In the genomic region with DNA sequence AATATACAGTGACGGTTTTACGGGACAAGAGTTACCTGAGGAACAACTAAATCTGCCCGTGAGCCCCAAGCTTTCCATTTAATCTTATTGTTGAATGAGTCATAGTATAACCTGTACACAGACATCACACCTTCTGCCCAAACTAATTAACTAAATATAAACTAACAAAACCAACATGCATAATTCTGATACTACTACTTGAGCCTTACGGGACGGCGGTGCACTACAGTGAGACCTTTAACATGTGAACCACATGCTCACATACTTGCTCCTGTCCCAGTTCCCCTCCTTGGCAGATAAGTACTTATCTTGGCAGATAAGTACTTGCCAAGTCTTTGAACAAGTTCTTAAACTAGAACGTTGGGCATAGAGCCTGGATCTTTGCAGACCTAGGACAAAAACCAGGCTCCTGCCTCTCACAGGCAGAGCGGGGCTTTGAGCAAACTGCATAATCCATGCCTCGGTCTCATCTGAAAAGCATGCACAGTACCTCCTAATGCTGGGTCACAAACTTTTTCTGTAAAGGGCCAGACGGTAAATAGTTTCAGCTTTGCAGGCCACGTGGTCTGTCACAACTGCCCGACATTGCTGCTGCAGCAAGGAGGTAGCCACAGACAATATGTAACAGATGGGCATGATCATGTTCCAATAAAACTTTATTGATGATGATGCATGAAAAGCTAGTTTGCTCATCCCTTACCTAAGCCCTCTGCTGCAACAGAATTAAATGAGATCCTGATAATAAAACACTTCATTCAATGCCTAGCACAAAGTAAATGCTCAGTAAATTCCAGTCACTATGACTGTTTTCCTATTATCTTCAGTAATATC, we compare ENCODE assay signal across 17 cellular contexts. TPM values are rescaled to one million over a fixed set of nuclear protein-coding genes. Genes with fewer than 3 reads are reported as not detected.
DNase-seq lines count a peak whose midpoint lies in the region; ATAC-seq, FAIRE-seq and TF ChIP-seq lines count a peak whose summit lies in the region.
"Had no signal": no experiment of that assay in that cellular context is flagged by ENCODE, and none has a peak within 500 bp of the region (broad histone marks: within the 10 kb centered on the region; RNA-seq: fewer than 3 reads in every experiment).

No MANE protein-coding gene starts in this region.

- H3K27me3 ChIP-seq in CD8-positive, alpha-beta T cell (ENCODE audit: insufficient read depth, low read length): no peaks in the 10 kb centered on the region
- H3K27me3 ChIP-seq in K562 (ENCODE audit: control insufficient read depth in 2 of 2, insufficient read depth in 2 of 2, low read length in 2 of 2) (no peaks in the 10 kb centered on the region), esophagus squamous epithelium (no peaks in the 10 kb centered on the region)
- H3K27me3 ChIP-seq: breast epithelium had no signal

- no peak overlapping the region for H3K4me3 Mint-ChIP-seq in CD8-positive, alpha-beta T cell
- H3K4me3 Mint-ChIP-seq in osteocyte (ENCODE audit: unreplicated experiment): no peak overlapping the region

- no peaks in the 10 kb centered on the region for H3K27me3 Mint-ChIP-seq in CD8-positive, alpha-beta T cell (ENCODE audit: low read depth)
- no peaks in the 10 kb centered on the region for H3K27me3 Mint-ChIP-seq in osteocyte (ENCODE audit: unreplicated experiment)

- no peak overlapping the region for H3K9ac ChIP-seq in K562 (ENCODE audit: insufficient read depth in 1 of 2, low read depth in 2 of 2, low read length in 2 of 2)

- no peak for TF ChIP-seq RAD21 in K562 (CRISPR knock-in tag; conservative IDR thresholded peaks at IDR 0.05 in 1 of 2, IDR thresholded peaks at IDR 0.05 in 1 of 2)

- peak; percentile 11 for FAIRE-seq in K562 (lab: Jason Lieb, UNC)

- H3K4me1 Mint-ChIP-seq in CD8-positive, alpha-beta T cell (ENCODE audit: low read depth): peaks cover 76% of the 10 kb centered on the region
- H3K4me1 Mint-ChIP-seq in osteocyte (ENCODE audit: unreplicated experiment): no peaks in the 10 kb centered on the region

- no peak overlapping the region for H2AFZ ChIP-seq in K562 (ENCODE audit: low read depth, low read length)

- CTCF ChIA-PET in CD8-positive, alpha-beta T cell (lab: Charles Lee): interaction anchor here (0.6 to 1.6 kb wide), 5 partner anchors 12 to 491 kb away, joined by 3 read pairs; no protein-coding TSS in a partner anchor
- CTCF ChIA-PET in HEK293 (lab: Yijun Ruan, JAX) (interaction anchor here (0.5 kb wide), 1 partner anchor 80 kb away, joined by 3 read pairs; no protein-coding TSS in a partner anchor), K562 (lab: Yijun Ruan, JAX; ENCODE audit: low intra/inter-chr PET ratio) (no interaction called here)

- no peak for TF ChIP-seq CTCF in CD8-positive, alpha-beta T cell (IDR thresholded peaks at IDR 0.05)
- no peak for TF ChIP-seq CTCF in HEK293 (tag by site-specific recombination; IDR thresholded peaks at IDR 0.05)
- TF ChIP-seq CTCF in K562 (IDR thresholded peaks at IDR 0.05 in 2 of 3, conservative IDR thresholded peaks at IDR 0.05 in 1 of 3; ENCODE audit: insufficient read depth in 2 of 3, low read depth in 1 of 3, low read length in 3 of 3): no peak
- TF ChIP-seq CTCF in osteocyte (IDR thresholded peaks at IDR 0.05): no peak
- TF ChIP-seq CTCF in coronary artery (IDR thresholded peaks at IDR 0.05): no peak
- no peak for TF ChIP-seq CTCF in esophagus squamous epithelium (IDR thresholded peaks at IDR 0.05)

- in situ Hi-C loops in K562 (cut with MboI): loop anchor here (25.0 kb wide), 1 partner anchor 642 kb away; a partner anchor contains a TSS

- POLR2A ChIA-PET in CD8-positive, alpha-beta T cell (lab: Charles Lee): interaction anchor here (1.1 kb wide), 1 partner anchor 9 kb away, joined by 3 read pairs; no protein-coding TSS in a partner anchor
- POLR2A ChIA-PET in HEK293 (lab: Yijun Ruan, JAX) (no interaction called here), K562 (lab: Yijun Ruan, JAX) (interaction anchor here (1.1 to 1.5 kb wide), 3 partner anchors 9 to 19 kb away, joined by 3 to 5 read pairs (median 3); no protein-coding TSS in a partner anchor)

- no peak overlapping the region for H3K27ac ChIP-seq in CD8-positive, alpha-beta T cell (ENCODE audit: low read depth, low read length)
- no peak overlapping the region for H3K27ac ChIP-seq in HEK293 (ENCODE audit: extremely low read depth, low read depth, low read length)
- no peak overlapping the region for H3K27ac ChIP-seq in K562 (ENCODE audit: extremely low read depth, low read depth, low read length)
- H3K27ac ChIP-seq in coronary artery: no peak overlapping the region
- no peak overlapping the region for H3K27ac ChIP-seq in esophagus squamous epithelium
- H3K27ac ChIP-seq: breast epithelium had no signal

- peaks cover 62% of the 10 kb centered on the region for H3K79me2 ChIP-seq in K562 (ENCODE audit: control insufficient read depth, insufficient read depth, low read length)

- H3K27ac Mint-ChIP-seq in CD8-positive, alpha-beta T cell: peak overlapping the region; percentile 52
- H3K27ac Mint-ChIP-seq in osteocyte (ENCODE audit: unreplicated experiment): no peak overlapping the region

- peaks cover 50% of the 10 kb centered on the region for H3K36me3 ChIP-seq in CD8-positive, alpha-beta T cell (ENCODE audit: insufficient read depth, low read length)
- H3K36me3 ChIP-seq in HEK293 (ENCODE audit: control insufficient read depth in 2 of 2, insufficient read depth in 1 of 2, low read length in 2 of 2) (peaks cover 37 to 88% of the 10 kb centered on the region in 2 experiments), K562 (ENCODE audit: control insufficient read depth, insufficient read depth, low read length) (peaks cover 96% of the 10 kb centered on the region), esophagus squamous epithelium (peaks cover 14 to 100% (median 59%) of the 10 kb centered on the region in 3 donors)
- H3K36me3 ChIP-seq: breast epithelium had no signal

- intact Hi-C loops in CD8-positive, alpha-beta T cell (cut with DNase I, micrococcal nuclease): loop anchor here (2.0 to 10.0 kb wide), 2 partner anchors 634 to 636 kb away; a partner anchor contains a TSS
- intact Hi-C loops in K562 (cut with micrococcal nuclease): loop anchor here (10.0 kb wide), 1 partner anchor 494 kb away; no protein-coding TSS in a partner anchor
- intact Hi-C loops in esophagus squamous epithelium (cut with DNase I): no loop called here

- peak in 1 of 7 experiments; percentile 23 for DNase-seq in CD8-positive, alpha-beta T cell
- DNase-seq in K562 (ENCODE audit: extremely low read depth in 1 of 4, low spot score in 3 of 4): no peak
- DNase-seq in osteocyte (ENCODE audit: extremely low spot score, unreplicated experiment): peak; percentile 48
- no peak for DNase-seq in coronary artery (ENCODE audit: low spot score)
- DNase-seq in NCI-H2029 treated with DMSO at 0.1 percent for 48 hours (lab: John Stamatoyannopoulos, UW): no peak
- no peak for DNase-seq in esophagus squamous epithelium (lab: John Stamatoyannopoulos, UW)
- DNase-seq: activated CD4-positive, alpha-beta T cell treated with anti-CD3 and anti-CD28 coated beads for 4 hours; activated effector memory CD4-positive, alpha-beta T cell treated with anti-CD3 and anti-CD28 coated beads, Interleukin-2, amount 50 U/mL, for 16 hours; C1 segment of cervical spinal cord; islet precursor cell; Kasumi-1; NCI-H1436 treated with DMSO at 0.1 percent for 48 hours; NCI-H510A treated with DMSO at 0.1 percent for 48 hours; stimulated activated CD4-positive, alpha-beta T cell treated with anti-CD3 and anti-CD28 coated beads, Interleukin-2, amount 100 ng/mL, for 24 hours; T-helper 2 cell had no signal

- H3K4me2 ChIP-seq in K562 (ENCODE audit: insufficient read depth, low read length): no peak overlapping the region

- TF ChIP-seq POLR2A in K562 (conservative IDR thresholded peaks at IDR 0.05) (no peak), esophagus squamous epithelium (IDR thresholded peaks at IDR 0.05) (no peak)

- 86% methylated on average over 12 of the region's 12 CpGs for WGBS in K562 (ENCODE audit: insufficient coverage, low coverage, missing lambda C conversion rate)
- WGBS in esophagus squamous epithelium, 2 donors: 53 to 73% methylated on average over 12 of the region's 12 CpGs

- no peaks in the 10 kb centered on the region for H3K9me3 Mint-ChIP-seq in CD8-positive, alpha-beta T cell
- H3K9me3 Mint-ChIP-seq in osteocyte (ENCODE audit: unreplicated experiment): no peaks in the 10 kb centered on the region

- ATAC-seq in CD8-positive, alpha-beta T cell: no peak
- no peak for ATAC-seq in K562

- no TSS peak for BruUV-seq in K562 (replicated peaks; lab: Mats Ljungman, UMichigan)

- peaks cover 2% of the 10 kb centered on the region; the same call in 1 of the 2 replicates for H4K20me1 ChIP-seq in K562 (replicated peaks; ENCODE audit: control insufficient read depth, insufficient read depth, low read length)

- H3K9me1 ChIP-seq in K562 (ENCODE audit: control insufficient read depth, insufficient read depth, low read length): no peaks in the 10 kb centered on the region

- no peak overlapping the region for H3K4me3 ChIP-seq in CD8-positive, alpha-beta T cell (ENCODE audit: low read depth, low read length)
- H3K4me3 ChIP-seq in HEK293 (ENCODE audit: low read depth, low read length): no peak overlapping the region
- H3K4me3 ChIP-seq in K562: no peak overlapping the region
- no peak overlapping the region for H3K4me3 ChIP-seq in coronary artery
- no peak overlapping the region for H3K4me3 ChIP-seq in esophagus squamous epithelium
- H3K4me3 ChIP-seq: breast epithelium had no signal

- H3K4me1 ChIP-seq in CD8-positive, alpha-beta T cell (ENCODE audit: insufficient read depth, low read length): peaks cover 44% of the 10 kb centered on the region
- no peaks in the 10 kb centered on the region for H3K4me1 ChIP-seq in HEK293 (ENCODE audit: control insufficient read depth, insufficient read depth, low read length)
- no peaks in the 10 kb centered on the region for H3K4me1 ChIP-seq in K562 (replicated peaks in 1 of 2; ENCODE audit: control insufficient read depth in 2 of 2, insufficient read depth in 2 of 2, low read length in 2 of 2)
- peaks cover 0 to 21% (median 6%) of the 10 kb centered on the region in 3 donors for H3K4me1 ChIP-seq in esophagus squamous epithelium
- H3K4me1 ChIP-seq: breast epithelium had no signal

- no peaks in the 10 kb centered on the region for H3K9me3 ChIP-seq in CD8-positive, alpha-beta T cell (ENCODE audit: low read length)
- H3K9me3 ChIP-seq in HEK293 (ENCODE audit: control insufficient read depth, insufficient read depth, low read depth, low read length) (no peaks in the 10 kb centered on the region), K562 (replicated peaks; ENCODE audit: control insufficient read depth, insufficient read depth, low read depth, low read length) (no peaks in the 10 kb centered on the region), esophagus squamous epithelium (no peaks in the 10 kb centered on the region)
- H3K9me3 ChIP-seq: breast epithelium had no signal

- no peak for TF ChIP-seq EP300 in K562 (IDR thresholded peaks at IDR 0.05; ENCODE audit: low read length)

- H3K36me3 Mint-ChIP-seq in CD8-positive, alpha-beta T cell: peaks cover 91% of the 10 kb centered on the region
- peaks cover 57% of the 10 kb centered on the region for H3K36me3 Mint-ChIP-seq in osteocyte (ENCODE audit: unreplicated experiment)

RNA-seq across cellular contexts. Expression of a gene that starts 23.0 kb away (rescaled TPM):
- 10 to 100 TPM; 71.8 to 79.9 TPM for total RNA-seq in CD8-positive, alpha-beta T cell
- total RNA-seq in K562 (2011; cell fraction: chromatin; rRNA removed; ENCODE audit: low replicate concordance): 27.8 and 53.4 TPM in 2 replicates
- 21.3 and 24.7 TPM in 2 replicates for total RNA-seq in K562 (2011; cell fraction: nucleolus; rRNA removed)
- 26.2 and 28.5 TPM in 2 replicates for total RNA-seq in K562 (2011; cell fraction: nucleoplasm; rRNA removed)
- total RNA-seq in K562 (2014; rRNA removed) (16.8 and 17.7 TPM in 2 replicates), K562 (2014; rRNA removed; fragmentation: Illumina TruSeq; extraction: Trizol) (23.4 and 25.0 TPM in 2 replicates), K562 (2015; rRNA removed; fragmentation: Illumina TruSeq; extraction: Trizol) (18.7 and 21.8 TPM in 2 replicates), K562 (2021) (39.7 and 41.8 TPM in 2 replicates), osteocyte (44.3 and 47.2 TPM in 2 replicates), esophagus squamous epithelium (10 to 100 TPM; 20.7 to 27.5 (median 22.2) TPM)
- polyA plus RNA-seq in K562 (2011; rRNA removed) (11.4 and 12.9 TPM in 2 replicates), K562 (2014; fragmentation: Illumina TruSeq; extraction: Trizol) (19.3 and 26.7 TPM in 2 replicates), K562 (2014; fragmentation: Nextera tagmentation; extraction: Ambion mirVana) (1 to 10 TPM; 3.0 to 7.1 TPM), K562 (2014; rRNA removed) (16.0 and 23.5 TPM in 2 replicates)
- polyA plus RNA-seq in K562 (2011; cell fraction: cytosol; rRNA removed): 6.8 and 8.6 TPM in 2 replicates
- 19.8 and 24.3 TPM in 2 replicates for polyA plus RNA-seq in K562 (2011; cell fraction: nucleus; rRNA removed)
- polyA plus RNA-seq in K562 (2012): 17.7 and 21.1 TPM in 2 replicates
- polyA minus RNA-seq in K562 (2011; rRNA and poly(A)+ RNA removed): 36.2 and 44.6 TPM in 2 replicates
- polyA minus RNA-seq in K562 (2011; cell fraction: cytosol; rRNA and poly(A)+ RNA removed): 21.7 and 25.7 TPM in 2 replicates
- 19.7 and 29.4 TPM in 2 replicates for polyA minus RNA-seq in K562 (2011; cell fraction: nucleus; rRNA and poly(A)+ RNA removed)
